In the genomic region with DNA sequence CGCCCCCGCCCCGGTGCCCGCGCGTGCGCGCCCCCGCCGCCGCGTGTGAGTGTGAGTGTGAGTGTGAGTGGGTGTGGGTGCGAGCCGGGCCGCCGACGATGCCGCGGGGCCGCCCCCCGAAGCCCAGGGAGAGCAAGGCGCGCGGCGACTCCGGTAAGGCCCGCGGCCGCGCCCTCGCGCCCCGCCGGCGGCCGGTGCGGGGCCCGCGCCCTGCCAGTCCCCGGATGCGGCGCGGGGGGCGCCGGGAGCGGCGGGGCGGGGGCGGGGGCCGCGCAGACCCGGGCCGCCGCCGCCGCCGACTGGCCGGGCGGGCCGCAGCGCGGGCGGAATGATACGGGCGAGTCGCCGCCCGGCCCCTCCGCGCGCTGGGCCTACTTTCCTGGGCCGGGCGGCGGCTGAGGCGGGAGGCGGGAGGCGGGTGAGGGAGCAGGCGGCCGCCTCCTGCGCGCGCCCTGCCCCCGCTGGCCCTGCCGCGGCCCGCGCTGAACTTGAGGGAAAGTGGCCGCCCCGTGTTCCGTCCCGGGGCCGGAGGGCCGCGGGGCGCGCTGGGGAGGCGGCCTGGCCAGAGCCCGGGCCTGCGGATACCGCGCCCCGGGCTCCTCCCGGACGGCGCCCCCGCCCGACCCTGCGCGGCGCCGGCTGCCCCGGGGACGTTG, we compare ENCODE assay signal across 1 cellular context.
A peak's percentile ranks its signal among the peaks of the same experiment; 100 is the strongest.
TF ChIP-seq lines count a peak whose summit lies in the region.

A gene (plus strand): TSS at position 48 of the 656 bp plus-strand sequence. CDS start 51 bp downstream, at position 99.

TF ChIP-seq in K562, 482 proteins besides CTCF, POLR2A, EP300 and RAD21 (continued from another document and continues in another):
- TF ChIP-seq, protein P1, sequence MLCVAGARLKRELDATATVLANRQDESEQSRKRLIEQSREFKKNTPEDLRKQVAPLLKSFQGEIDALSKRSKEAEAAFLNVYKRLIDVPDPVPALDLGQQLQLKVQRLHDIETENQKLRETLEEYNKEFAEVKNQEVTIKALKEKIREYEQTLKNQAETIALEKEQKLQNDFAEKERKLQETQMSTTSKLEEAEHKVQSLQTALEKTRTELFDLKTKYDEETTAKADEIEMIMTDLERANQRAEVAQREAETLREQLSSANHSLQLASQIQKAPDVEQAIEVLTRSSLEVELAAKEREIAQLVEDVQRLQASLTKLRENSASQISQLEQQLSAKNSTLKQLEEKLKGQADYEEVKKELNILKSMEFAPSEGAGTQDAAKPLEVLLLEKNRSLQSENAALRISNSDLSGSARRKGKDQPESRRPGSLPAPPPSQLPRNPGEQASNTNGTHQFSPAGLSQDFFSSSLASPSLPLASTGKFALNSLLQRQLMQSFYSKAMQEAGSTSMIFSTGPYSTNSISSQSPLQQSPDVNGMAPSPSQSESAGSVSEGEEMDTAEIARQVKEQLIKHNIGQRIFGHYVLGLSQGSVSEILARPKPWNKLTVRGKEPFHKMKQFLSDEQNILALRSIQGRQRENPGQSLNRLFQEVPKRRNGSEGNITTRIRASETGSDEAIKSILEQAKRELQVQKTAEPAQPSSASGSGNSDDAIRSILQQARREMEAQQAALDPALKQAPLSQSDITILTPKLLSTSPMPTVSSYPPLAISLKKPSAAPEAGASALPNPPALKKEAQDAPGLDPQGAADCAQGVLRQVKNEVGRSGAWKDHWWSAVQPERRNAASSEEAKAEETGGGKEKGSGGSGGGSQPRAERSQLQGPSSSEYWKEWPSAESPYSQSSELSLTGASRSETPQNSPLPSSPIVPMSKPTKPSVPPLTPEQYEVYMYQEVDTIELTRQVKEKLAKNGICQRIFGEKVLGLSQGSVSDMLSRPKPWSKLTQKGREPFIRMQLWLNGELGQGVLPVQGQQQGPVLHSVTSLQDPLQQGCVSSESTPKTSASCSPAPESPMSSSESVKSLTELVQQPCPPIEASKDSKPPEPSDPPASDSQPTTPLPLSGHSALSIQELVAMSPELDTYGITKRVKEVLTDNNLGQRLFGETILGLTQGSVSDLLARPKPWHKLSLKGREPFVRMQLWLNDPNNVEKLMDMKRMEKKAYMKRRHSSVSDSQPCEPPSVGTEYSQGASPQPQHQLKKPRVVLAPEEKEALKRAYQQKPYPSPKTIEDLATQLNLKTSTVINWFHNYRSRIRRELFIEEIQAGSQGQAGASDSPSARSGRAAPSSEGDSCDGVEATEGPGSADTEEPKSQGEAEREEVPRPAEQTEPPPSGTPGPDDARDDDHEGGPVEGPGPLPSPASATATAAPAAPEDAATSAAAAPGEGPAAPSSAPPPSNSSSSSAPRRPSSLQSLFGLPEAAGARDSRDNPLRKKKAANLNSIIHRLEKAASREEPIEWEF (CRISPR knock-in tag; IDR thresholded peaks at IDR 0.05): no peak
- TF ChIP-seq POLR2G (IDR thresholded peaks at IDR 0.05; ENCODE audit: low read depth, low read length): peak; percentile 81
- TF ChIP-seq FIP1L1 (IDR thresholded peaks at IDR 0.05; ENCODE audit: low read depth, low read length, poor library complexity, severe bottlenecking): peak; percentile 60
- TF ChIP-seq, protein P2, sequence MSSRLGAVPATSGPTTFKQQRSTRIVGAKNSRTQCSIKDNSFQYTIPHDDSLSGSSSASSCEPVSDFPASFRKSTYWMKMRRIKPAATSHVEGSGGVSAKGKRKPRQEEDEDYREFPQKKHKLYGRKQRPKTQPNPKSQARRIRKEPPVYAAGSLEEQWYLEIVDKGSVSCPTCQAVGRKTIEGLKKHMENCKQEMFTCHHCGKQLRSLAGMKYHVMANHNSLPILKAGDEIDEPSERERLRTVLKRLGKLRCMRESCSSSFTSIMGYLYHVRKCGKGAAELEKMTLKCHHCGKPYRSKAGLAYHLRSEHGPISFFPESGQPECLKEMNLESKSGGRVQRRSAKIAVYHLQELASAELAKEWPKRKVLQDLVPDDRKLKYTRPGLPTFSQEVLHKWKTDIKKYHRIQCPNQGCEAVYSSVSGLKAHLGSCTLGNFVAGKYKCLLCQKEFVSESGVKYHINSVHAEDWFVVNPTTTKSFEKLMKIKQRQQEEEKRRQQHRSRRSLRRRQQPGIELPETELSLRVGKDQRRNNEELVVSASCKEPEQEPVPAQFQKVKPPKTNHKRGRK (tag; IDR thresholded peaks at IDR 0.05): no peak
- no peak for TF ChIP-seq PHF21A (IDR thresholded peaks at IDR 0.05; ENCODE audit: borderline replicate concordance, low read depth)
- no peak for TF ChIP-seq SRSF3 (IDR thresholded peaks at IDR 0.05; ENCODE audit: insufficient read depth, low read length)
- no peak for TF ChIP-seq RNF2 (IDR thresholded peaks at IDR 0.05)
- no peak for TF ChIP-seq MED1 (CRISPR knock-in tag; IDR thresholded peaks at IDR 0.05; ENCODE audit: borderline replicate concordance)
- no peak for TF ChIP-seq ZSCAN32 (CRISPR knock-in tag; IDR thresholded peaks at IDR 0.05)
- TF ChIP-seq, protein P3, sequence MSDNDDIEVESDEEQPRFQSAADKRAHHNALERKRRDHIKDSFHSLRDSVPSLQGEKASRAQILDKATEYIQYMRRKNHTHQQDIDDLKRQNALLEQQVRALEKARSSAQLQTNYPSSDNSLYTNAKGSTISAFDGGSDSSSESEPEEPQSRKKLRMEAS (CRISPR knock-in tag; IDR thresholded peaks at IDR 0.05): no peak
- no peak for TF ChIP-seq NRF1 (conservative IDR thresholded peaks at IDR 0.05 in 1 of 2, IDR thresholded peaks at IDR 0.05 in 1 of 2)
- peak; percentile 79 for TF ChIP-seq CXXC5 (CRISPR knock-in tag; IDR thresholded peaks at IDR 0.05)
- TF ChIP-seq MYBL2 (IDR thresholded peaks at IDR 0.05; ENCODE audit: low read depth): no peak
- no peak for TF ChIP-seq MYBL2 (CRISPR knock-in tag; IDR thresholded peaks at IDR 0.05; ENCODE audit: borderline replicate concordance)
- TF ChIP-seq, protein P4, sequence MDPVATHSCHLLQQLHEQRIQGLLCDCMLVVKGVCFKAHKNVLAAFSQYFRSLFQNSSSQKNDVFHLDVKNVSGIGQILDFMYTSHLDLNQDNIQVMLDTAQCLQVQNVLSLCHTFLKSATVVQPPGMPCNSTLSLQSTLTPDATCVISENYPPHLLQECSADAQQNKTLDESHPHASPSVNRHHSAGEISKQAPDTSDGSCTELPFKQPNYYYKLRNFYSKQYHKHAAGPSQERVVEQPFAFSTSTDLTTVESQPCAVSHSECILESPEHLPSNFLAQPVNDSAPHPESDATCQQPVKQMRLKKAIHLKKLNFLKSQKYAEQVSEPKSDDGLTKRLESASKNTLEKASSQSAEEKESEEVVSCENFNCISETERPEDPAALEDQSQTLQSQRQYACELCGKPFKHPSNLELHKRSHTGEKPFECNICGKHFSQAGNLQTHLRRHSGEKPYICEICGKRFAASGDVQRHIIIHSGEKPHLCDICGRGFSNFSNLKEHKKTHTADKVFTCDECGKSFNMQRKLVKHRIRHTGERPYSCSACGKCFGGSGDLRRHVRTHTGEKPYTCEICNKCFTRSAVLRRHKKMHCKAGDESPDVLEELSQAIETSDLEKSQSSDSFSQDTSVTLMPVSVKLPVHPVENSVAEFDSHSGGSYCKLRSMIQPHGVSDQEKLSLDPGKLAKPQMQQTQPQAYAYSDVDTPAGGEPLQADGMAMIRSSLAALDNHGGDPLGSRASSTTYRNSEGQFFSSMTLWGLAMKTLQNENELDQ (CRISPR knock-in tag; IDR thresholded peaks at IDR 0.05; ENCODE audit: borderline replicate concordance): no peak
- TF ChIP-seq, protein P5, sequence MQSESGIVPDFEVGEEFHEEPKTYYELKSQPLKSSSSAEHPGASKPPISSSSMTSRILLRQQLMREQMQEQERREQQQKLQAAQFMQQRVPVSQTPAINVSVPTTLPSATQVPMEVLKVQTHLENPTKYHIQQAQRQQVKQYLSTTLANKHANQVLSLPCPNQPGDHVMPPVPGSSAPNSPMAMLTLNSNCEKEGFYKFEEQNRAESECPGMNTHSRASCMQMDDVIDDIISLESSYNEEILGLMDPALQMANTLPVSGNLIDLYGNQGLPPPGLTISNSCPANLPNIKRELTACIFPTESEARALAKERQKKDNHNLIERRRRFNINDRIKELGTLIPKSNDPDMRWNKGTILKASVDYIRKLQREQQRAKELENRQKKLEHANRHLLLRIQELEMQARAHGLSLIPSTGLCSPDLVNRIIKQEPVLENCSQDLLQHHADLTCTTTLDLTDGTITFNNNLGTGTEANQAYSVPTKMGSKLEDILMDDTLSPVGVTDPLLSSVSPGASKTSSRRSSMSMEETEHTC (IDR thresholded peaks at IDR 0.05): no peak
- TF ChIP-seq ZNF507 (tag; conservative IDR thresholded peaks at IDR 0.05): no peak
- TF ChIP-seq, protein P6, sequence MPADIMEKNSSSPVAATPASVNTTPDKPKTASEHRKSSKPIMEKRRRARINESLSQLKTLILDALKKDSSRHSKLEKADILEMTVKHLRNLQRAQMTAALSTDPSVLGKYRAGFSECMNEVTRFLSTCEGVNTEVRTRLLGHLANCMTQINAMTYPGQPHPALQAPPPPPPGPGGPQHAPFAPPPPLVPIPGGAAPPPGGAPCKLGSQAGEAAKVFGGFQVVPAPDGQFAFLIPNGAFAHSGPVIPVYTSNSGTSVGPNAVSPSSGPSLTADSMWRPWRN (IDR thresholded peaks at IDR 0.05; ENCODE audit: low read depth): no peak
- peak; percentile 86 for TF ChIP-seq ZNF766 (CRISPR knock-in tag; conservative IDR thresholded peaks at IDR 0.05)
- TF ChIP-seq, protein P7, sequence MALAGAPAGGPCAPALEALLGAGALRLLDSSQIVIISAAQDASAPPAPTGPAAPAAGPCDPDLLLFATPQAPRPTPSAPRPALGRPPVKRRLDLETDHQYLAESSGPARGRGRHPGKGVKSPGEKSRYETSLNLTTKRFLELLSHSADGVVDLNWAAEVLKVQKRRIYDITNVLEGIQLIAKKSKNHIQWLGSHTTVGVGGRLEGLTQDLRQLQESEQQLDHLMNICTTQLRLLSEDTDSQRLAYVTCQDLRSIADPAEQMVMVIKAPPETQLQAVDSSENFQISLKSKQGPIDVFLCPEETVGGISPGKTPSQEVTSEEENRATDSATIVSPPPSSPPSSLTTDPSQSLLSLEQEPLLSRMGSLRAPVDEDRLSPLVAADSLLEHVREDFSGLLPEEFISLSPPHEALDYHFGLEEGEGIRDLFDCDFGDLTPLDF (CRISPR knock-in tag; IDR thresholded peaks at IDR 0.05): no peak
- TF ChIP-seq, protein P8, sequence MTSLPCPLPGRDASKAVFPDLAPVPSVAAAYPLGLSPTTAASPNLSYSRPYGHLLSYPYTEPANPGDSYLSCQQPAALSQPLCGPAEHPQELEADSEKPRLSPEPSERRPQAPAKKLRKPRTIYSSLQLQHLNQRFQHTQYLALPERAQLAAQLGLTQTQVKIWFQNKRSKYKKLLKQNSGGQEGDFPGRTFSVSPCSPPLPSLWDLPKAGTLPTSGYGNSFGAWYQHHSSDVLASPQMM (CRISPR knock-in tag; IDR thresholded peaks at IDR 0.05): no peak
- TF ChIP-seq CHD2 (IDR thresholded peaks at IDR 0.05; ENCODE audit: low read depth, low read length): peak; percentile 78
- no peak for TF ChIP-seq PML (IDR thresholded peaks at IDR 0.05; ENCODE audit: low read length)
- TF ChIP-seq, protein P9, sequence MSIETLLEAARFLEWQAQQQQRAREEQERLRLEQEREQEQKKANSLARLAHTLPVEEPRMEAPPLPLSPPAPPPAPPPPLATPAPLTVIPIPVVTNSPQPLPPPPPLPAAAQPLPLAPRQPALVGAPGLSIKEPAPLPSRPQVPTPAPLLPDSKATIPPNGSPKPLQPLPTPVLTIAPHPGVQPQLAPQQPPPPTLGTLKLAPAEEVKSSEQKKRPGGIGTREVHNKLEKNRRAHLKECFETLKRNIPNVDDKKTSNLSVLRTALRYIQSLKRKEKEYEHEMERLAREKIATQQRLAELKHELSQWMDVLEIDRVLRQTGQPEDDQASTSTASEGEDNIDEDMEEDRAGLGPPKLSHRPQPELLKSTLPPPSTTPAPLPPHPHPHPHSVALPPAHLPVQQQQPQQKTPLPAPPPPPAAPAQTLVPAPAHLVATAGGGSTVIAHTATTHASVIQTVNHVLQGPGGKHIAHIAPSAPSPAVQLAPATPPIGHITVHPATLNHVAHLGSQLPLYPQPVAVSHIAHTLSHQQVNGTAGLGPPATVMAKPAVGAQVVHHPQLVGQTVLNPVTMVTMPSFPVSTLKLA (conservative IDR thresholded peaks at IDR 0.05): no peak
- TF ChIP-seq KDM5B (IDR thresholded peaks at IDR 0.05; ENCODE audit: insufficient replicate concordance, low read depth, low read length): peak; percentile 16
- TF ChIP-seq MCM5 (IDR thresholded peaks at IDR 0.05; ENCODE audit: low read depth): no peak
- TF ChIP-seq, protein P10, sequence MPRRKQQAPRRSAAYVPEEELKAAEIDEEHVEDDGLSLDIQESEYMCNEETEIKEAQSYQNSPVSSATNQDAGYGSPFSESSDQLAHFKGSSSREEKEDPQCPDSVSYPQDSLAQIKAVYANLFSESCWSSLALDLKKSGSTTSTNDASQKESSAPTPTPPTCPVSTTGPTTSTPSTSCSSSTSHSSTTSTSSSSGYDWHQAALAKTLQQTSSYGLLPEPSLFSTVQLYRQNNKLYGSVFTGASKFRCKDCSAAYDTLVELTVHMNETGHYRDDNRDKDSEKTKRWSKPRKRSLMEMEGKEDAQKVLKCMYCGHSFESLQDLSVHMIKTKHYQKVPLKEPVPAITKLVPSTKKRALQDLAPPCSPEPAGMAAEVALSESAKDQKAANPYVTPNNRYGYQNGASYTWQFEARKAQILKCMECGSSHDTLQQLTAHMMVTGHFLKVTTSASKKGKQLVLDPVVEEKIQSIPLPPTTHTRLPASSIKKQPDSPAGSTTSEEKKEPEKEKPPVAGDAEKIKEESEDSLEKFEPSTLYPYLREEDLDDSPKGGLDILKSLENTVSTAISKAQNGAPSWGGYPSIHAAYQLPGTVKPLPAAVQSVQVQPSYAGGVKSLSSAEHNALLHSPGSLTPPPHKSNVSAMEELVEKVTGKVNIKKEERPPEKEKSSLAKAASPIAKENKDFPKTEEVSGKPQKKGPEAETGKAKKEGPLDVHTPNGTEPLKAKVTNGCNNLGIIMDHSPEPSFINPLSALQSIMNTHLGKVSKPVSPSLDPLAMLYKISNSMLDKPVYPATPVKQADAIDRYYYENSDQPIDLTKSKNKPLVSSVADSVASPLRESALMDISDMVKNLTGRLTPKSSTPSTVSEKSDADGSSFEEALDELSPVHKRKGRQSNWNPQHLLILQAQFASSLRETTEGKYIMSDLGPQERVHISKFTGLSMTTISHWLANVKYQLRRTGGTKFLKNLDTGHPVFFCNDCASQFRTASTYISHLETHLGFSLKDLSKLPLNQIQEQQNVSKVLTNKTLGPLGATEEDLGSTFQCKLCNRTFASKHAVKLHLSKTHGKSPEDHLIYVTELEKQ (CRISPR knock-in tag; IDR thresholded peaks at IDR 0.05): no peak
- TF ChIP-seq NUFIP1 (IDR thresholded peaks at IDR 0.05; ENCODE audit: partially characterized antibody): no peak
- TF ChIP-seq TOE1 (IDR thresholded peaks at IDR 0.05; ENCODE audit: borderline replicate concordance): no peak
- no peak for TF ChIP-seq TOE1 (CRISPR knock-in tag; IDR thresholded peaks at IDR 0.05; ENCODE audit: borderline replicate concordance, low read depth)
